ENCODE assay signal across 1 cellular context in the genomic region with DNA sequence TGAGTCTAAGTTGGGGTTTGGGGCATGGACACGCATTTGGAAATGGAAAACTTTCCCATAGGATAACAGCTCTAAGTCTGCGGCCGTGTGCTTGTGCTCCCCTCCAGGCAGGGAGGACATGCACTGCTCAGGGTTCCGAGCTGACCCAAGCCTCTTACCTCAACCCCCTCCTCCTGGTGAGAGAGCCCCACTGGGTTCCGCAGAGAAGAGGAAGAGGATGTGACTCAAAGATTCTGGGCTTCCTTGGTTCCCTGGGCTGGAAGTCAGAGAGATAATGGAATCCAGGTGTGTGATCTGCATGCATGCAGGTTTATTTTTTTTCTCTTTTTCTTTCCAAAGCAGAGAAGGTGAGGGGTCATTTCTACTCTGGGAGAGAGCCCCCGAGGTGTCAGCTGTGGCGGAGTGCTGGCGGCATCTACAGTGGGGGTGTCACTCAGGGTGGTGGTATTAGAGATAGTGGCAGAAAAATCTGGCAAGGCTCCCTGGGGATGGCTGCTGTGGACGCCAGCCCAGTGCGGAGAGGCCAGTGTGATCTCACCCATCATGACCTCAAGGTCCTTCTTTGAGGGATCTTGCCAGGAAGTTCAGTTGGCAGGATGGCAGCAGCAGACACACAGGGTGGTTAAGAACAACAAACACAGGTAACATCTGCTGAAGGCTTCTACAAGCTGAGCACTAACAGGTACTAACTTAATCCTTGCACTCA.
TF ChIP-seq lines count a peak whose summit lies in the region.

No MANE protein-coding gene starts in this region.

TF ChIP-seq in WTC11, 78 proteins besides CTCF, POLR2A, EP300 and RAD21 (continued from another document):
- TF ChIP-seq, protein P1, sequence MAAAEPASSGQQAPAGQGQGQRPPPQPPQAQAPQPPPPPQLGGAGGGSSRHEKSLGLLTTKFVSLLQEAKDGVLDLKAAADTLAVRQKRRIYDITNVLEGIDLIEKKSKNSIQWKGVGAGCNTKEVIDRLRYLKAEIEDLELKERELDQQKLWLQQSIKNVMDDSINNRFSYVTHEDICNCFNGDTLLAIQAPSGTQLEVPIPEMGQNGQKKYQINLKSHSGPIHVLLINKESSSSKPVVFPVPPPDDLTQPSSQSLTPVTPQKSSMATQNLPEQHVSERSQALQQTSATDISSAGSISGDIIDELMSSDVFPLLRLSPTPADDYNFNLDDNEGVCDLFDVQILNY (CRISPR knock-in tag; IDR thresholded peaks at IDR 0.05) = no peak
- no peak for TF ChIP-seq RELA (CRISPR knock-in tag; IDR thresholded peaks at IDR 0.05; ENCODE audit: borderline replicate concordance)
- TF ChIP-seq NR2C2 (CRISPR knock-in tag; IDR thresholded peaks at IDR 0.05) = no peak
- no peak for TF ChIP-seq ZNF219 (CRISPR knock-in tag; IDR thresholded peaks at IDR 0.05; ENCODE audit: borderline replicate concordance)
